8 cellular contexts compared by ENCODE assay signal in the genomic region with DNA sequence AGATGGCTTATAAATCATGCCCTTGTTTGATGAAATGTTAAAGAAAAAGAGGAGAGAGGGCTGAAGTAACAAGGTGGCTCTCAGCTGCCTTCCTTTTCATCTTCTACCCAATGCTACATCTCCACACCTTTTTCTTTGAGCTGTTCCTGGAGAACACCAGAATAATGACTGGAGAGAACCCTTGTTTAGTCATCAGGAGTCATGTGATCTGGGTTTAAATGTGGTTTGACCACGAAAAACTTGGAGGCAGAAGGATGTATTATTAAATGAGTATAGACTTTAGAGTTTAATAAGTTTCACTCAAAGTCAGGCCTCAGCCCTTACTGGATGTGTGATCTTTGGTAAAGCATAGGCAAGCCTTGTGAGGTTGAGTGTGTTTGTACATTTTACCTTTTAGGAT.
DNase-seq lines count a peak whose midpoint lies in the region; ATAC-seq and TF ChIP-seq lines count a peak whose summit lies in the region.
"Had no signal": no experiment of that assay in that cellular context is flagged by ENCODE, and none has a peak within 500 bp of the region (broad histone marks: within the 10 kb centered on the region; RNA-seq: fewer than 3 reads in every experiment).

No MANE protein-coding gene starts in this region.

- peak overlapping the region; percentile 79 for H3K27ac Mint-ChIP-seq in T-helper 1 cell treated with Interleukin-12 subunit alpha and Interleukin-12 subunit beta and Interleukin-4 antibody, amounts not matched to agents 30 μg/mL and 1 μg/mL, for 36 hours
- no peak overlapping the region for H3K27ac Mint-ChIP-seq in mesothelial cell of epicardium
- H3K27ac Mint-ChIP-seq: progenitor cell of endocrine pancreas had no signal

- DNase-seq in myocyte (ENCODE audit: low read depth) (peak; percentile 57), superior temporal gyrus (ENCODE audit: extremely low spot score) (no peak), GOT3 (lab: John Stamatoyannopoulos, UW) (no peak), mesothelial cell of epicardium (ENCODE audit: low spot score in 2 of 2, unreplicated experiment in 2 of 2) (no peak)

- H3K4me1 Mint-ChIP-seq in T-helper 1 cell treated with Interleukin-12 subunit alpha and Interleukin-12 subunit beta and Interleukin-4 antibody, amounts not matched to agents 30 μg/mL and 1 μg/mL, for 36 hours (ENCODE audit: low read depth), result peaks cover 27% of the 10 kb centered on the region
- peaks cover 36% of the 10 kb centered on the region for H3K4me1 Mint-ChIP-seq in mesothelial cell of epicardium

- TF ChIP-seq CTCF in mesothelial cell of epicardium (IDR thresholded peaks at IDR 0.05; ENCODE audit: unreplicated experiment), result no peak

- H3K27me3 Mint-ChIP-seq in T-helper 1 cell treated with Interleukin-12 subunit alpha and Interleukin-12 subunit beta and Interleukin-4 antibody, amounts not matched to agents 30 μg/mL and 1 μg/mL, for 36 hours (ENCODE audit: low read depth), result peaks cover 8% of the 10 kb centered on the region
- no peaks in the 10 kb centered on the region for H3K27me3 Mint-ChIP-seq in mesothelial cell of epicardium (ENCODE audit: low read depth)
- H3K27me3 Mint-ChIP-seq: progenitor cell of endocrine pancreas had no signal

- peaks cover 3% of the 10 kb centered on the region for H3K9me3 Mint-ChIP-seq in T-helper 1 cell treated with Interleukin-12 subunit alpha and Interleukin-12 subunit beta and Interleukin-4 antibody, amounts not matched to agents 30 μg/mL and 1 μg/mL, for 36 hours
- no peaks in the 10 kb centered on the region for H3K9me3 Mint-ChIP-seq in mesothelial cell of epicardium

- H3K36me3 Mint-ChIP-seq in T-helper 1 cell treated with Interleukin-12 subunit alpha and Interleukin-12 subunit beta and Interleukin-4 antibody, amounts not matched to agents 30 μg/mL and 1 μg/mL, for 36 hours (ENCODE audit: low read depth), result peaks cover 2% of the 10 kb centered on the region
- H3K36me3 Mint-ChIP-seq in mesothelial cell of epicardium, result no peaks in the 10 kb centered on the region

- H3K4me3 Mint-ChIP-seq in T-helper 1 cell treated with Interleukin-12 subunit alpha and Interleukin-12 subunit beta and Interleukin-4 antibody, amounts not matched to agents 30 μg/mL and 1 μg/mL, for 36 hours, result peak overlapping the region; percentile 46
- no peak overlapping the region for H3K4me3 Mint-ChIP-seq in mesothelial cell of epicardium

- ATAC-seq in GM18511 (IDR thresholded peaks at IDR 0.05; ENCODE audit: unreplicated experiment) (peak; percentile 15), HG02938 (IDR thresholded peaks at IDR 0.05; ENCODE audit: unreplicated experiment) (peak; percentile 7)
